In genomic region chr15:80978685-80979084, GRCh38 we compare ENCODE assay signal across 1 cellular context.
TF ChIP-seq lines count a peak whose summit lies in the region.

No MANE protein-coding gene starts in this region.

TF ChIP-seq in K562, 482 proteins besides CTCF, POLR2A, EP300 and RAD21 (continued from another document and continues in another):
- TF ChIP-seq, protein P1, sequence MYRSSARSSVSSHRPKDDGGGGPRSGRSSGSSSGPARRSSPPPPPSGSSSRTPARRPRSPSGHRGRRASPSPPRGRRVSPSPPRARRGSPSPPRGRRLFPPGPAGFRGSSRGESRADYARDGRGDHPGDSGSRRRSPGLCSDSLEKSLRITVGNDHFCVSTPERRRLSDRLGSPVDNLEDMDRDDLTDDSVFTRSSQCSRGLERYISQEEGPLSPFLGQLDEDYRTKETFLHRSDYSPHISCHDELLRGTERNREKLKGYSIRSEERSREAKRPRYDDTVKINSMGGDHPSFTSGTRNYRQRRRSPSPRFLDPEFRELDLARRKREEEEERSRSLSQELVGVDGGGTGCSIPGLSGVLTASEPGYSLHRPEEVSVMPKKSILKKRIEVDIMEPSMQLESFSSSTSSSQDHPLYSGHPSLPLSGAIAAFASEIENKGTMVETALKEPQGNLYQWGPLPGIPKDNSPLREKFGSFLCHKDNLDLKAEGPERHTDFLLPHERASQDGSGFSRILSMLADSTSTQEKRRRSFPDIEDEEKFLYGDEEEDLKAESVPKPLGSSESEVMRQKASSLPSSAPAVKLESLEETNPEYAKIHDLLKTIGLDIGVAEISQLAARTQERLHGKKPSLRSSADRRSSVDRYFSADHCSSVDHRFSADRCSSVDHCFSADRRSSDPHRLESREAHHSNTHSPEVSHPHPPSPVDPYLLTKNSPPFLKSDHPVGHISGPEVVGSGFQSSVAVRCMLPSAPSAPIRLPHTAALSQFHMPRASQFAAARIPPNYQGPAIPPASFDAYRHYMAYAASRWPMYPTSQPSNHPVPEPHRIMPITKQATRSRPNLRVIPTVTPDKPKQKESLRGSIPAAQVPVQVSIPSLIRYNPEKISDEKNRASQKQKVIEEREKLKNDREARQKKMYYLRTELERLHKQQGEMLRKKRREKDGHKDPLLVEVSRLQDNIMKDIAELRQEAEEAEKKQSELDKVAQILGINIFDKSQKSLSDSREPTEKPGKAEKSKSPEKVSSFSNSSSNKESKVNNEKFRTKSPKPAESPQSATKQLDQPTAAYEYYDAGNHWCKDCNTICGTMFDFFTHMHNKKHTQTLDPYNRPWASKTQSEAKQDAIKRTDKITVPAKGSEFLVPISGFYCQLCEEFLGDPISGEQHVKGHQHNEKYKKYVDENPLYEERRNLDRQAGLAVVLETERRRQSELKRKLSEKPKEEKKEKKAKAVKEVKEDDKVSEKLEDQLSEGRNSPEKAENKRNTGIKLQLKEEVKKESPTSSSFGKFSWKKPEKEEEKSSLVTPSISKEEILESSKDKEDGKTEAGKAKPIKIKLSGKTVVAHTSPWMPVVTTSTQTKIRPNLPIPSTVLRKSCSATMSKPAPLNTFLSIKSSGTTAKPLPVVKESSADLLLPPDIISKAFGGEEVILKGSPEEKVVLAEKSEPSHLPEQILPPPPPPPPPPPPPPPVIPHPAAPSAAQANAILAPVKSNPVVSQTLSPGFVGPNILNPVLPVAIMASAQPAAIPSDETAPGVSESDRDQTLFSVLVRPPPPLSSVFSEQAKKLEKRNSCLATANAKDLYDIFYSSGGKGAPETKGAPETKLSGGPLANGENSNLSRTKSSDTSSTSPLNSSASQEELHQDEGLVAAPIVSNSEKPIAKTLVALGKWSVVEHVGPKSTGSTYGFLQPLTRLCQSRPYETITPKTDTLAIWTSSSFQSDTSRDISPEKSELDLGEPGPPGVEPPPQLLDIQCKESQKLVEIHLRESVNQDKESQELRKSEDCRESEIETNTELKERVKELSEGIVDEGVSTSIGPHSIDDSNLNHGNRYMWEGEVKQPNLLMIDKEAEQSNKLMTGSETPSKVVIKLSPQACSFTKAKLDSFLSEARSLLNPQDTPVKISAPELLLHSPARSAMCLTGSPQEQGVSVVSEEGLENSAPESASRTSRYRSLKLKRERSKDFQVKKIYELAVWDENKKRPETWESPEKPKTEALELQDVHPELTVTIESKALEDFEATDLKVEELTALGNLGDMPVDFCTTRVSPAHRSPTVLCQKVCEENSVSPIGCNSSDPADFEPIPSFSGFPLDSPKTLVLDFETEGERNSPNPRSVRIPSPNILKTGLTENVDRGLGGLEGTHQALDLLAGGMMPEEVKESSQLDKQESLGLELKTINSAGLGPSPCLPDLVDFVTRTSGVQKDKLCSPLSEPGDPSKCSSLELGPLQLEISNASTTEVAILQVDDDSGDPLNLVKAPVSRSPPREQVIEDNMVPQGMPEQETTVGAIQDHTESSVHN (IDR thresholded peaks at IDR 0.05; ENCODE audit: borderline replicate concordance in 1 of 2, low read depth in 1 of 2), result no peak
- TF ChIP-seq ZNF263 (CRISPR knock-in tag; IDR thresholded peaks at IDR 0.05; ENCODE audit: borderline replicate concordance) (no peak), NFATC3 (IDR thresholded peaks at IDR 0.05) (no peak), TEAD4 (IDR thresholded peaks at IDR 0.05; ENCODE audit: low read length) (peak; percentile 50), TEAD4 (CRISPR knock-in tag; IDR thresholded peaks at IDR 0.05; ENCODE audit: borderline replicate concordance) (no peak), JUN (IDR thresholded peaks at IDR 0.05; ENCODE audit: borderline replicate concordance, low read depth, low read length) (0 out of 2 replicates have a peak, but pooled peaks have one; percentile 45), JUN (CRISPR knock-in tag; IDR thresholded peaks at IDR 0.05; ENCODE audit: borderline replicate concordance) (no peak), ZNF512 (tag; IDR thresholded peaks at IDR 0.05) (no peak), CC2D1A (IDR thresholded peaks at IDR 0.05) (no peak), CGGBP1 (CRISPR knock-in tag; IDR thresholded peaks at IDR 0.05) (no peak), USF2 (CRISPR knock-in tag; IDR thresholded peaks at IDR 0.05) (no peak), CBFA2T3 (IDR thresholded peaks at IDR 0.05) (peak; percentile 66), WHSC1 (IDR thresholded peaks at IDR 0.05; ENCODE audit: low read length) (no peak), TCF3 (CRISPR knock-in tag; IDR thresholded peaks at IDR 0.05) (0 out of 2 replicates have a peak, but pooled peaks have one; percentile 36), STAT6 (CRISPR knock-in tag; IDR thresholded peaks at IDR 0.05) (no peak), HDAC1 (IDR thresholded peaks at IDR 0.05) (peak in 1 of 2 experiments; percentile 73; a peak in 2 of 4 replicates), NUFIP1 (IDR thresholded peaks at IDR 0.05; ENCODE audit: partially characterized antibody) (no peak), ZNF668 (CRISPR knock-in tag; IDR thresholded peaks at IDR 0.05) (no peak), DIDO1 (tag; IDR thresholded peaks at IDR 0.05; ENCODE audit: low read depth) (no peak), FOSL1 (tag; conservative IDR thresholded peaks at IDR 0.05) (peak; percentile 93), ZNF551 (CRISPR knock-in tag; IDR thresholded peaks at IDR 0.05) (no peak), STAT5A (IDR thresholded peaks at IDR 0.05; ENCODE audit: borderline replicate concordance, low read length) (0 out of 2 replicates have a peak, but pooled peaks have one; percentile 17), CBFA2T2 (conservative IDR thresholded peaks at IDR 0.05) (peak; percentile 35; the same call in 1 of the 2 replicates), POLR2AphosphoS5 (IDR thresholded peaks at IDR 0.05; ENCODE audit: control insufficient read depth, insufficient read depth, low read depth, low read length) (0 out of 2 replicates have a peak, but pooled peaks have one; percentile 32), HNRNPLL (IDR thresholded peaks at IDR 0.05; ENCODE audit: low read depth, low read length, poor library complexity, severe bottlenecking) (no peak), JUND (IDR thresholded peaks at IDR 0.05; ENCODE audit: borderline replicate concordance, low read depth, low read length) (peak; percentile 88), JUND (tag; IDR thresholded peaks at IDR 0.05; ENCODE audit: borderline replicate concordance, low read depth, low read length) (peak; percentile 85), HDAC2 (IDR thresholded peaks at IDR 0.05) (peak; percentile 66; the same call in 1 of the 2 replicates), KDM1A (IDR thresholded peaks at IDR 0.05) (peak; percentile 94 to 96), SRF (CRISPR knock-in tag; IDR thresholded peaks at IDR 0.05) (peak in 1 of 2 experiments; percentile 76; a peak in 1 of 4 replicates), ZFP36 (IDR thresholded peaks at IDR 0.05; ENCODE audit: low read depth, low read length, partially characterized antibody) (no peak), SETDB1 (IDR thresholded peaks at IDR 0.05; ENCODE audit: low read length) (no peak), RCOR1 (IDR thresholded peaks at IDR 0.05; ENCODE audit: borderline replicate concordance in 1 of 2, low read depth in 2 of 2, low read length in 2 of 2) (peak; percentile 56 to 96; a peak in 2 of 4 replicates), SIRT6 (IDR thresholded peaks at IDR 0.05; ENCODE audit: low read depth, low read length) (no peak), TSC22D4 (tag; IDR thresholded peaks at IDR 0.05) (no peak)
- TF ChIP-seq, protein P2, sequence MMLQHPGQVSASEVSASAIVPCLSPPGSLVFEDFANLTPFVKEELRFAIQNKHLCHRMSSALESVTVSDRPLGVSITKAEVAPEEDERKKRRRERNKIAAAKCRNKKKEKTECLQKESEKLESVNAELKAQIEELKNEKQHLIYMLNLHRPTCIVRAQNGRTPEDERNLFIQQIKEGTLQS (IDR thresholded peaks at IDR 0.05), result peak; percentile 86
- TF ChIP-seq, protein P2 (CRISPR knock-in tag; conservative IDR thresholded peaks at IDR 0.05), result no peak
- TF ChIP-seq, protein P3, sequence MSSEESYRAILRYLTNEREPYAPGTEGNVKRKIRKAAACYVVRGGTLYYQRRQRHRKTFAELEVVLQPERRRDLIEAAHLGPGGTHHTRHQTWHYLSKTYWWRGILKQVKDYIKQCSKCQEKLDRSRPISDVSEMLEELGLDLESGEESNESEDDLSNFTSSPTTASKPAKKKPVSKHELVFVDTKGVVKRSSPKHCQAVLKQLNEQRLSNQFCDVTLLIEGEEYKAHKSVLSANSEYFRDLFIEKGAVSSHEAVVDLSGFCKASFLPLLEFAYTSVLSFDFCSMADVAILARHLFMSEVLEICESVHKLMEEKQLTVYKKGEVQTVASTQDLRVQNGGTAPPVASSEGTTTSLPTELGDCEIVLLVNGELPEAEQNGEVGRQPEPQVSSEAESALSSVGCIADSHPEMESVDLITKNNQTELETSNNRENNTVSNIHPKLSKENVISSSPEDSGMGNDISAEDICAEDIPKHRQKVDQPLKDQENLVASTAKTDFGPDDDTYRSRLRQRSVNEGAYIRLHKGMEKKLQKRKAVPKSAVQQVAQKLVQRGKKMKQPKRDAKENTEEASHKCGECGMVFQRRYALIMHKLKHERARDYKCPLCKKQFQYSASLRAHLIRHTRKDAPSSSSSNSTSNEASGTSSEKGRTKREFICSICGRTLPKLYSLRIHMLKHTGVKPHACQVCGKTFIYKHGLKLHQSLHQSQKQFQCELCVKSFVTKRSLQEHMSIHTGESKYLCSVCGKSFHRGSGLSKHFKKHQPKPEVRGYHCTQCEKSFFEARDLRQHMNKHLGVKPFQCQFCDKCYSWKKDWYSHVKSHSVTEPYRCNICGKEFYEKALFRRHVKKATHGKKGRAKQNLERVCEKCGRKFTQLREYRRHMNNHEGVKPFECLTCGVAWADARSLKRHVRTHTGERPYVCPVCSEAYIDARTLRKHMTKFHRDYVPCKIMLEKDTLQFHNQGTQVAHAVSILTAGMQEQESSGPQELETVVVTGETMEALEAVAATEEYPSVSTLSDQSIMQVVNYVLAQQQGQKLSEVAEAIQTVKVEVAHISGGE (CRISPR knock-in tag; IDR thresholded peaks at IDR 0.05), result no peak
- TF ChIP-seq, protein P4, sequence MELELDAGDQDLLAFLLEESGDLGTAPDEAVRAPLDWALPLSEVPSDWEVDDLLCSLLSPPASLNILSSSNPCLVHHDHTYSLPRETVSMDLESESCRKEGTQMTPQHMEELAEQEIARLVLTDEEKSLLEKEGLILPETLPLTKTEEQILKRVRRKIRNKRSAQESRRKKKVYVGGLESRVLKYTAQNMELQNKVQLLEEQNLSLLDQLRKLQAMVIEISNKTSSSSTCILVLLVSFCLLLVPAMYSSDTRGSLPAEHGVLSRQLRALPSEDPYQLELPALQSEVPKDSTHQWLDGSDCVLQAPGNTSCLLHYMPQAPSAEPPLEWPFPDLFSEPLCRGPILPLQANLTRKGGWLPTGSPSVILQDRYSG (tag; conservative IDR thresholded peaks at IDR 0.05; ENCODE audit: low read depth), result no peak
- TF ChIP-seq, protein P5, sequence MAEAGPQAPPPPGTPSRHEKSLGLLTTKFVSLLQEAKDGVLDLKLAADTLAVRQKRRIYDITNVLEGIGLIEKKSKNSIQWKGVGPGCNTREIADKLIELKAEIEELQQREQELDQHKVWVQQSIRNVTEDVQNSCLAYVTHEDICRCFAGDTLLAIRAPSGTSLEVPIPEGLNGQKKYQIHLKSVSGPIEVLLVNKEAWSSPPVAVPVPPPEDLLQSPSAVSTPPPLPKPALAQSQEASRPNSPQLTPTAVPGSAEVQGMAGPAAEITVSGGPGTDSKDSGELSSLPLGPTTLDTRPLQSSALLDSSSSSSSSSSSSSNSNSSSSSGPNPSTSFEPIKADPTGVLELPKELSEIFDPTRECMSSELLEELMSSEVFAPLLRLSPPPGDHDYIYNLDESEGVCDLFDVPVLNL (CRISPR knock-in tag; IDR thresholded peaks at IDR 0.05; ENCODE audit: low read depth), result no peak
